26 cellular contexts compared by ENCODE assay signal in genomic region chr19:23255700-23256099, GRCh38.
"Had no signal": no experiment of that assay in that cellular context is flagged by ENCODE, and none has a peak within 500 bp of the region (broad histone marks: within the 10 kb centered on the region; RNA-seq: fewer than 3 reads in every experiment).

No MANE protein-coding gene starts in this region.

- H3K4me3 Mint-ChIP-seq: mesothelial cell of epicardium; naive B cell; natural killer cell; stimulated activated effector memory CD8-positive, alpha-beta T cell treated with anti-CD3 and anti-CD28 coated beads, Interleukin-12 subunit alpha, Interleukin-12 subunit beta, amount 100 ng/mL, for 72 hours; stimulated activated naive CD8-positive, alpha-beta T cell treated with anti-CD3 and anti-CD28 coated beads, Interleukin-15, Interleukin-2, amounts not matched to agents 100 ng/mL and 50 ng/mL, for 24 hours had no signal

- H3K9me3 Mint-ChIP-seq: mesothelial cell of epicardium; naive B cell; natural killer cell; stimulated activated effector memory CD8-positive, alpha-beta T cell treated with anti-CD3 and anti-CD28 coated beads, Interleukin-12 subunit alpha, Interleukin-12 subunit beta, amount 100 ng/mL, for 72 hours; stimulated activated naive CD8-positive, alpha-beta T cell treated with anti-CD3 and anti-CD28 coated beads, Interleukin-15, Interleukin-2, amounts not matched to agents 100 ng/mL and 50 ng/mL, for 24 hours had no signal

- H3K27ac Mint-ChIP-seq: mesothelial cell of epicardium; natural killer cell; stimulated activated effector memory CD8-positive, alpha-beta T cell treated with anti-CD3 and anti-CD28 coated beads, Interleukin-12 subunit alpha, Interleukin-12 subunit beta, amount 100 ng/mL, for 72 hours; stimulated activated naive CD8-positive, alpha-beta T cell treated with anti-CD3 and anti-CD28 coated beads, Interleukin-15, Interleukin-2, amounts not matched to agents 100 ng/mL and 50 ng/mL, for 24 hours had no signal

- ATAC-seq: left cardiac atrium; left lung; natural killer cell; pancreas; right cardiac atrium; stimulated activated effector memory CD8-positive, alpha-beta T cell treated with anti-CD3 and anti-CD28 coated beads, Interleukin-12 subunit alpha, Interleukin-12 subunit beta, amount 100 ng/mL, for 72 hours; upper lobe of right lung had no signal

- H3K27me3 Mint-ChIP-seq: naive B cell; stimulated activated naive CD8-positive, alpha-beta T cell treated with anti-CD3 and anti-CD28 coated beads, Interleukin-15, Interleukin-2, amounts not matched to agents 100 ng/mL and 50 ng/mL, for 24 hours had no signal

- H3K4me3 ChIP-seq: left lung, lung, pancreas, prostate gland, sigmoid colon, spleen, suprapubic skin, thoracic aorta, tibial artery, upper lobe of right lung had no signal

- H3K36me3 ChIP-seq: prostate gland had no signal

- H3K36me3 Mint-ChIP-seq: natural killer cell had no signal

- H3K4me1 Mint-ChIP-seq: mesothelial cell of epicardium; naive B cell; natural killer cell; stimulated activated effector memory CD8-positive, alpha-beta T cell treated with anti-CD3 and anti-CD28 coated beads, Interleukin-12 subunit alpha, Interleukin-12 subunit beta, amount 100 ng/mL, for 72 hours had no signal

- H3K27me3 ChIP-seq: left lung, pancreas, sigmoid colon, spleen, suprapubic skin, tibial artery, upper lobe of right lung had no signal

- H3K9me3 ChIP-seq: left lung, pancreas, prostate gland, sigmoid colon, suprapubic skin, thoracic aorta, tibial artery, upper lobe of right lung had no signal

- DNase-seq: hippocampal formation; kidney glomerular epithelial cell; left cardiac atrium; left lung; naive B cell; natural killer cell; nucleus accumbens; pancreas; posterior cingulate gyrus; retina; right cardiac atrium; sigmoid colon; small intestine; spleen; stimulated activated CD4-positive, alpha-beta T cell treated with anti-CD3 and anti-CD28 coated beads, Interleukin-4, amount 100 ng/mL, for 24 hours; stimulated activated naive CD4-positive, alpha-beta T cell; tibial artery; trophoblast cell; upper lobe of right lung had no signal

- H3K27ac ChIP-seq: left lung, pancreas, prostate gland, sigmoid colon, spleen, suprapubic skin, thoracic aorta, tibial artery, upper lobe of right lung had no signal

- H3K4me1 ChIP-seq: left lung, pancreas, prostate gland, sigmoid colon, suprapubic skin, upper lobe of right lung had no signal
